Comparison of ENCODE assay signal across 10 cellular contexts in genomic region chr1:64163972-64164371, GRCh38. TPM values are rescaled to one million over a fixed set of nuclear protein-coding genes. Genes with fewer than 3 reads are reported as not detected.
DNase-seq lines count a peak whose midpoint lies in the region; ATAC-seq and TF ChIP-seq lines count a peak whose summit lies in the region.
"Had no signal": no experiment of that assay in that cellular context is flagged by ENCODE, and none has a peak within 500 bp of the region (broad histone marks: within the 10 kb centered on the region; RNA-seq: fewer than 3 reads in every experiment).

No MANE protein-coding gene starts in this region.

- DNase-seq in NCI-H2171 treated with DMSO at 0.1 percent for 48 hours (lab: John Stamatoyannopoulos, UW), result peak; percentile 28
- no peak for DNase-seq in NCI-H2171 (lab: John Stamatoyannopoulos, UW)
- DNase-seq in cardiac muscle cell (ENCODE audit: low read depth in 1 of 2, low spot score in 1 of 2), result peak in 1 of 2 donors; percentile 68
- DNase-seq in superior temporal gyrus (ENCODE audit: extremely low spot score), result peak; percentile 75
- DNase-seq in spleen, result no peak
- no peak for DNase-seq in NOMO-1 treated with DMSO at 0.1 percent for 48 hours (lab: John Stamatoyannopoulos, UW; ENCODE audit: unreplicated experiment)
- DNase-seq: activated naive CD4-positive, alpha-beta T cell treated with anti-CD3 and anti-CD28 coated beads, Interleukin-2, amount 10 ng/mL, durations not matched to agents 7 days and 5 days had no signal

- H3K9me3 ChIP-seq in cardiac muscle cell (ENCODE audit: low read depth) (no peaks in the 10 kb centered on the region), spleen (no peaks in the 10 kb centered on the region)
- H3K9me3 ChIP-seq: mucosa of descending colon had no signal

- TF ChIP-seq CTCF in VCaP (conservative IDR thresholded peaks at IDR 0.05) (peak; percentile 74), cardiac muscle cell (IDR thresholded peaks at IDR 0.05; ENCODE audit: low read depth, low read length) (peak; percentile 66), spleen (IDR thresholded peaks at IDR 0.05 in 8 of 11, conservative IDR thresholded peaks at IDR 0.05 in 3 of 11) (no peak)

- H3K27me3 ChIP-seq in cardiac muscle cell (no peaks in the 10 kb centered on the region), spleen (replicated peaks in 1 of 7) (no peaks in the 10 kb centered on the region)

- intact Hi-C loops in spleen (cut with DNase I; ENCODE audit: low total_unique reads), result no loop called here

- H3K36me3 ChIP-seq in cardiac muscle cell (peaks cover 14% of the 10 kb centered on the region), spleen (peaks cover 0 to 8% (median 0%) of the 10 kb centered on the region in 6 donors)

- H3K4me1 ChIP-seq in cardiac muscle cell (ENCODE audit: low read depth) (peaks cover 21% of the 10 kb centered on the region), spleen (no peaks in the 10 kb centered on the region)

- WGBS in spleen, 5 donors, result 65 to 97% (median 78%) methylated on average over 1 of the region's 1 CpG

- no peak for ATAC-seq in HG03175 (IDR thresholded peaks at IDR 0.05; ENCODE audit: unreplicated experiment)
- ATAC-seq: mucosa of descending colon had no signal

- TF ChIP-seq POLR2A in spleen (IDR thresholded peaks at IDR 0.05), result no peak

- no peak overlapping the region for H3K4me3 ChIP-seq in cardiac muscle cell
- H3K4me3 ChIP-seq in spleen, result no peak overlapping the region
- H3K4me3 ChIP-seq: mucosa of descending colon had no signal

- H3K27ac ChIP-seq in VCaP, result peak overlapping the region; percentile 6; the same call in 1 of the 2 replicates
- H3K27ac ChIP-seq in cardiac muscle cell, result no peak overlapping the region
- no peak overlapping the region for H3K27ac ChIP-seq in spleen

RNA-seq across cellular contexts. Expression of gene UBE2U, which starts 39.5 kb away (rescaled TPM):
- total RNA-seq in cardiac muscle cell (0.11 TPM in 1 of 2 replicates, not detected in the other), spleen (not detected)
- polyA plus RNA-seq in cardiac muscle cell (0.66 TPM in 1 of 2 replicates, not detected in the other), spleen (not detected)
- total RNA-seq: mucosa of descending colon had no signal

Comparison
In these comparisons a context has a peak if more than half of its experiments do, and no peak if none do; other contexts are left out.
1. DNase-seq: peak in NCI-H2171 treated with DMSO at 0.1 percent for 48 hours (single experiment) and superior temporal gyrus (single experiment); none in NCI-H2171 (single experiment), spleen (single experiment) and NOMO-1 treated with DMSO at 0.1 percent for 48 hours (single experiment).
2. CTCF ChIP-seq: peak in VCaP (single experiment) and cardiac muscle cell (single experiment); none in spleen (0 of 11).